ENCODE assay signal across 23 cellular contexts in the genomic region with DNA sequence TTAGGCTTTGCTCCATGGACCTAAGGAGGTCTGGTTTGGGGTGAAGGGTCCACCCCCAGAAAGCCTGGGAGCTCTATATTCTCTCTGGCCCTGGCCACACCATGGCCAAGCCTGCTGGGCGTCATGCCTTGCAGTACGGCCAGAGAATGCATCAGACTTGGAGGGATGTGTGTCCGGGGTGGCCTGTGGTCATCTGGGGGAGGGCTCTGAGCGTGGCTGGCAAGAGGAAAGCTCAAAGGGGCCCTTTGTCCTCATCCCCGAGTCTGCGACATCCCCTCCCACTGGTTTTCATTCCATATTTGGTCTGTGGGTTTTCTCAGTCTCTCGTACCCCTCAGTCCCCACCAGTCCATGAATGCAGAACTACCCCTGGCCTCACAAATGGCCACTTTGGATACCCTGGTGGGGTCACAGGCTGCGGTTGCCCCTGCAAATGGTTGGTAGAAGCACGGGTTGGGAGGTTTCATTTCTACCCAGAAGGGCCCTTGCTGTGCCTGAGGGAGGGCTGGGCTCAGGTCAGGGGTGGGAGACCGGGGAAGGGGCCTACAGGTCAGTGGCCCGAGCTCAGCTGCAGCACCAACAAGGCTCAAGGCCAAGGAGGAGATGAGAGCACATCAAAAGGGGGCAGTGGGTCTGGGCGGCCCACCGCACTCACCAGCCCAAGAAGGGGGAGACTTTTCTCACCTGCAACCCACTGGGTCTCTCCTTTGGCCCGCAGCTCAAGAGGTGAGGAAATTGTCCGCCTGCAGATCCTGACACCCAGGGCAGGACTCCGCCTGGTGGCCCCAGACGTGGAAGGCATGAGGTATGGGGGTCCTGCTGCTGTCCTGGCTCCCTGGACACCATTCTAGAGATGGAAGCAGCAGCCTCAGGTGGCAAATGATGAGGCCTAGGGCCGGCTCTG. TPM values are rescaled to one million over a fixed set of nuclear protein-coding genes. Genes with fewer than 3 reads are reported as not detected.
DNase-seq lines count a peak whose midpoint lies in the region; ATAC-seq and TF ChIP-seq lines count a peak whose summit lies in the region.
"Had no signal": no experiment of that assay in that cellular context is flagged by ENCODE, and none has a peak within 500 bp of the region (broad histone marks: within the 10 kb centered on the region; RNA-seq: fewer than 3 reads in every experiment).

No MANE protein-coding gene starts in this region.

- H3K27me3 ChIP-seq in tibial nerve: no peaks in the 10 kb centered on the region

- intact Hi-C loops in posterior vena cava (cut with DNase I) (no loop called here), natural killer cell (cut with micrococcal nuclease) (no loop called here)

- H3K4me1 Mint-ChIP-seq in chondrocyte (ENCODE audit: low read depth): peaks cover 2% of the 10 kb centered on the region
- no peaks in the 10 kb centered on the region for H3K4me1 Mint-ChIP-seq in natural killer cell

- WGBS in tibial nerve, 2 donors: 71 to 76% methylated on average over 12 to 17 of the region's 18 CpGs

- no peak overlapping the region for H3K4me3 ChIP-seq in tibial nerve
- H3K4me3 ChIP-seq: BLaER1 had no signal

- no peak overlapping the region for H3K4me3 Mint-ChIP-seq in chondrocyte (ENCODE audit: unreplicated experiment)
- no peak overlapping the region for H3K4me3 Mint-ChIP-seq in natural killer cell
- H3K4me3 Mint-ChIP-seq: CD4-positive, alpha-beta T cell had no signal

- H3K36me3 Mint-ChIP-seq in chondrocyte (ENCODE audit: low read depth) (no peaks in the 10 kb centered on the region), natural killer cell (no peaks in the 10 kb centered on the region)

- no peak for TF ChIP-seq EP300 in tibial nerve (IDR thresholded peaks at IDR 0.05)

- DNase-seq in chondrocyte (ENCODE audit: low spot score) (peak; percentile 67), hippocampal formation (lab: John Stamatoyannopoulos, UW) (peak; percentile 13 to 31), posterior vena cava (ENCODE audit: low spot score) (peak; percentile 54), tibial nerve (ENCODE audit: low spot score in 2 of 2) (no peak), natural killer cell (no peak), GM19240 (ENCODE audit: insufficient read length, low spot score) (no peak)
- DNase-seq in activated CD8-positive, alpha-beta memory T cell treated with anti-CD3 and anti-CD28 coated beads for 24 hours: no peak
- DNase-seq: Caco-2; CD4-positive, alpha-beta T cell; GOT3; Karpas-422; MV-4-11; NCI-H1105 treated with DMSO at 0.1 percent for 48 hours; NCI-H1694; NCI-H2081; NCI-H2171 treated with DMSO at 0.1 percent for 48 hours; NCI-H524 treated with DMSO at 0.1 percent for 48 hours; NCI-H82; SIG-M5 had no signal

- no peak for TF ChIP-seq POLR2A in tibial nerve (IDR thresholded peaks at IDR 0.05)

- TF ChIP-seq CTCF in chondrocyte (IDR thresholded peaks at IDR 0.05) (no peak), tibial nerve (IDR thresholded peaks at IDR 0.05) (no peak), natural killer cell (IDR thresholded peaks at IDR 0.05) (no peak)

- H3K9me3 ChIP-seq in tibial nerve: no peaks in the 10 kb centered on the region
- H3K9me3 ChIP-seq: BLaER1, Caco-2 had no signal

- no peaks in the 10 kb centered on the region for H3K36me3 ChIP-seq in tibial nerve
- H3K36me3 ChIP-seq: BLaER1 had no signal

- H3K27ac ChIP-seq in tibial nerve: peak overlapping the region in 3 of 4 donors; percentile 22 to 79 (median 70)
- H3K27ac ChIP-seq: BLaER1 had no signal

- H3K27ac Mint-ChIP-seq in chondrocyte (ENCODE audit: unreplicated experiment): no peak overlapping the region
- no peak overlapping the region for H3K27ac Mint-ChIP-seq in natural killer cell
- H3K27ac Mint-ChIP-seq: CD4-positive, alpha-beta T cell had no signal

- no peak for ATAC-seq in natural killer cell
- no peak for ATAC-seq in GM18867 (IDR thresholded peaks at IDR 0.05; ENCODE audit: unreplicated experiment)
- ATAC-seq: Panc1 had no signal

- no peaks in the 10 kb centered on the region for H3K27me3 Mint-ChIP-seq in chondrocyte (ENCODE audit: low read depth)
- H3K27me3 Mint-ChIP-seq in natural killer cell (ENCODE audit: low read depth in 2 of 2): peaks cover 3 to 14% of the 10 kb centered on the region in 2 donors
- H3K27me3 Mint-ChIP-seq: CD4-positive, alpha-beta T cell had no signal

- H3K4me1 ChIP-seq in tibial nerve: peaks cover 0 to 6% (median 0%) of the 10 kb centered on the region in 4 donors
- H3K4me1 ChIP-seq: Caco-2 had no signal

- H3K9me3 Mint-ChIP-seq in chondrocyte (ENCODE audit: low read depth): peaks cover 6% of the 10 kb centered on the region
- no peaks in the 10 kb centered on the region for H3K9me3 Mint-ChIP-seq in natural killer cell
- H3K9me3 Mint-ChIP-seq: CD4-positive, alpha-beta T cell had no signal

RNA-seq across cellular contexts. Expression of a gene that starts 30.2 kb away (rescaled TPM):
- total RNA-seq in chondrocyte (6.0 to 14.0 TPM (median 13.7 TPM) in 3 replicates), posterior vena cava (1 to 10 TPM; 2.8 to 7.9 TPM), tibial nerve (10 to 100 TPM; 17.1 to 55.1 (median 28.6) TPM), natural killer cell (10 to 100 TPM in 1 of 3 donors, 1 to 10 TPM in 2; 1.9 to 12.4 (median 6.5) TPM)
- total RNA-seq: G401 had no signal

Comparison
In these comparisons a context has a peak if more than half of its experiments do, and no peak if none do; other contexts are left out.
1. DNase-seq: peak in chondrocyte (single experiment), hippocampal formation (2 of 2) and posterior vena cava (single experiment); none in tibial nerve (0 of 2), natural killer cell (single experiment), activated CD8-positive, alpha-beta memory T cell treated with anti-CD3 and anti-CD28 coated beads for 24 hours (single experiment) and GM19240 (single experiment).